ENCODE assay signal across 8 cellular contexts in genomic region chr18:31942301-31942998, GRCh38. TPM values are rescaled to one million over a fixed set of nuclear protein-coding genes. Genes with fewer than 3 reads are reported as not detected.
DNase-seq lines count a peak whose midpoint lies in the region; ATAC-seq and TF ChIP-seq lines count a peak whose summit lies in the region.

No MANE protein-coding gene starts in this region.

- H3K27ac ChIP-seq in dorsolateral prefrontal cortex (peak overlapping the region in 58 of 59 donors; percentile 60 to 96 (median 88)), lung (ENCODE audit: low read depth in 1 of 2, low read length in 1 of 2) (peak overlapping the region; percentile 90)

- peak overlapping the region; percentile 98 for H3K4me3 Mint-ChIP-seq in T-helper 17 cell

- TF ChIP-seq CTCF in dorsolateral prefrontal cortex (IDR thresholded peaks at IDR 0.05 in 54 of 56, conservative IDR thresholded peaks at IDR 0.05 in 2 of 56; ENCODE audit: low read depth in 1 of 56, partially characterized antibody in 56 of 56) (peak in 3 of 56 donors; percentile 5 to 19 (median 7)), lung (IDR thresholded peaks at IDR 0.05; ENCODE audit: control extremely low read depth, extremely low read depth) (no peak)

- no peaks in the 10 kb centered on the region for H3K36me3 Mint-ChIP-seq in T-helper 17 cell (ENCODE audit: low read depth)

- no peaks in the 10 kb centered on the region for H3K27me3 ChIP-seq in dorsolateral prefrontal cortex
- H3K27me3 ChIP-seq in lung (ENCODE audit: control insufficient read depth, insufficient read depth): no peaks in the 10 kb centered on the region

- no peaks in the 10 kb centered on the region for H3K9me3 ChIP-seq in T-helper 17 cell (ENCODE audit: control insufficient read depth, low read length, poor library complexity, severe bottlenecking)
- no peaks in the 10 kb centered on the region for H3K9me3 ChIP-seq in lung (ENCODE audit: control insufficient read depth in 2 of 2, insufficient read depth in 1 of 2, low read length in 1 of 2)

- 0 to 1% methylated on average over 57 to 63 of the region's 63 CpGs for WGBS in lung, 2 donors

- H3K4me1 ChIP-seq in lung (ENCODE audit: control insufficient read depth in 2 of 2, insufficient read depth in 2 of 2, low read length in 2 of 2): peaks cover 9 to 10% of the 10 kb centered on the region in 2 donors

- H3K4me1 Mint-ChIP-seq in T-helper 17 cell: peaks cover 26% of the 10 kb centered on the region

- H3K4me3 ChIP-seq in dorsolateral prefrontal cortex (peak overlapping the region; percentile 64 to 99 (median 89)), lung (peak overlapping the region; percentile 80)

- DNase-seq in ELR (ENCODE audit: low read depth) (peak; percentile 67), HT1080 (ENCODE audit: low read depth) (peak; percentile 17), T-helper 17 cell (peak in 1 of 3 donors; percentile 18), dorsolateral prefrontal cortex (peak in 5 of 10 donors; percentile 25 to 63 (median 43)), lung (ENCODE audit: low spot score) (peak; percentile 37), T-helper 9 cell (no peak)
- DNase-seq in stimulated activated CD8-positive, alpha-beta memory T cell treated with anti-CD3 and anti-CD28 coated beads, Interleukin-15, amount 100 ng/mL, for 48 hours (ENCODE audit: low read depth in 2 of 2): peak; percentile 19 to 20

- H3K27ac Mint-ChIP-seq in T-helper 17 cell: peak overlapping the region; percentile 96

- ATAC-seq in GM21423 (IDR thresholded peaks at IDR 0.05; ENCODE audit: unreplicated experiment): peak; percentile 32
- ATAC-seq in T-helper 17 cell: peak; percentile 61
- peak; percentile 31 for ATAC-seq in lung (ENCODE audit: insufficient read depth, low FRiP score)

- no peaks in the 10 kb centered on the region for H3K36me3 ChIP-seq in lung (ENCODE audit: control insufficient read depth in 2 of 2, insufficient read depth in 2 of 2, low read length in 2 of 2)

- H3K27me3 Mint-ChIP-seq in T-helper 17 cell: no peaks in the 10 kb centered on the region

- intact Hi-C loops in dorsolateral prefrontal cortex (cut with DNase I): loop anchor here (2.0 to 5.0 kb wide), 2 partner anchors 148 to 150 kb away; partner anchors contain the start of gene RNF138 (in 2 of the 2)

RNA-seq across cellular contexts. Expression of gene TRAPPC8, which starts 0.5 kb away (rescaled TPM):
- 27.8 and 35.2 TPM in 2 replicates for total RNA-seq in HT1080 (2014; rRNA removed; shearing (Covaris generic))
- polyA plus RNA-seq in HT1080 (2015; cell fraction: cytosol; rRNA removed): 20.1 and 22.2 TPM in 2 replicates
- 55.6 and 67.7 TPM in 2 replicates for polyA plus RNA-seq in HT1080 (2015; cell fraction: nucleus; rRNA removed)
- total RNA-seq in T-helper 17 cell (10 to 100 TPM; 29.2 to 34.1 TPM), dorsolateral prefrontal cortex (100 to 1,000 TPM in 1 of 120 experiments, 10 to 100 TPM in 119; 37.1 to 100 (median 56.5) TPM), lung (10 to 100 TPM; 51.3 to 73.5 TPM)
- 10 to 100 TPM; 12.4 to 20.3 TPM for polyA plus RNA-seq in lung
